In the genomic region with DNA sequence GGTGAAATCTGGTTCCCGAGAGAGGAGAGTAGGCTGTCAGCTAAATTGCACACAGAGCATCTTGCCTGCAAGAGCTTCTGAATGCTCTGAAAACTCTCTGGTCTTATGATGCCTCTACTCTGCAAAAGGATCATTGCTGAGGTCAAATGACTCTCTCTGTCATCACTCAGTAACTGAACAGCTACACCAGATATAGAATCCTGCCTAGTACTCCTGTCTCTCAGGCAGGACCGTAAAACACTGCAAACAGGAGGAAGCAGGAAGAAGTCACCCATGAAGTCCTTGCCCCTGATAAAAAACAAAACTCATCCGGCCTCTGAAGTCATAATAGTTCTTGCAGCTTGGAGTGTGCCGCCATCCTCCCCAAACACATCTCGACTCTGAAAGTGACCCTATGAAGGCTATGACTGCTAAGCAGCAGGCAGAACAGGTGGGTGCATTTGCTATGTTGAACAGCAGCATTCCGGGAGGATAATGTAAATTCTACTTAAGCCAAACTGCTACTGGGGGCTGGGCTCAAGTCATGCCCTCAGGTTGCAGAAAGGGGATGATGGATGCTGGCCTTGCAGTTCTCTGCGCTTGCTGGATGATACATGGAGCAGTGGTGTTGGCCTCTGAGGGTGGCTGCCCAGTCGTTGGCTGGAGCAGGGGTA, we compare ENCODE assay signal across 21 cellular contexts.
DNase-seq lines count a peak whose midpoint lies in the region; ATAC-seq and TF ChIP-seq lines count a peak whose summit lies in the region.
"Had no signal": no experiment of that assay in that cellular context is flagged by ENCODE, and none has a peak within 500 bp of the region (broad histone marks: within the 10 kb centered on the region; RNA-seq: fewer than 3 reads in every experiment).

No MANE protein-coding gene starts in this region.

- DNase-seq in DMS53 treated with DMSO at 0.1 percent for 48 hours (lab: John Stamatoyannopoulos, UW; ENCODE audit: unreplicated experiment) (peak; percentile 70), SJSA1 (ENCODE audit: low read depth in 1 of 2, low spot score in 2 of 2) (no peak), glomerular visceral epithelial cell (ENCODE audit: extremely low spot score) (peak; percentile 38), neural progenitor cell (ENCODE audit: low spot score) (no peak), CD1c-positive myeloid dendritic cell (ENCODE audit: extremely low spot score) (no peak)
- DNase-seq: activated T-cell treated with anti-CD3 and anti-CD28 coated beads for 4 hours, colonic mucosa, DMS 273 treated with DMSO at 0.1 percent for 48 hours, erythroblast, hypothalamus, NCI-H1417 treated with DMSO at 0.1 percent for 48 hours, NCI-H446, T-cell had no signal

- no peak for TF ChIP-seq CTCF in neural progenitor cell (IDR thresholded peaks at IDR 0.05)

- no peak overlapping the region for H3K4me3 ChIP-seq in SJSA1
- no peak overlapping the region for H3K4me3 ChIP-seq in neural progenitor cell
- H3K4me3 ChIP-seq: colonic mucosa, GM12878, K562, suprapubic skin had no signal

- H3K4me1 Mint-ChIP-seq in neural progenitor cell: no peaks in the 10 kb centered on the region

- no peak for ATAC-seq in GM19351 (IDR thresholded peaks at IDR 0.05; ENCODE audit: unreplicated experiment)
- no peak for ATAC-seq in HG03159 (IDR thresholded peaks at IDR 0.05; ENCODE audit: unreplicated experiment)
- ATAC-seq in GM21381 (IDR thresholded peaks at IDR 0.05; ENCODE audit: unreplicated experiment): no peak
- ATAC-seq: activated CD4-positive, CD25-positive, alpha-beta regulatory T cell treated with anti-CD3 and anti-CD28 coated beads, Interleukin-2, amount 50 U/mL, for 24 hours; GM12878; K562; T-cell had no signal

- H3K79me2 ChIP-seq in neural progenitor cell (ENCODE audit: low read depth): no peaks in the 10 kb centered on the region
- H3K79me2 ChIP-seq: parathyroid adenoma had no signal

- no peak overlapping the region for H3K4me3 Mint-ChIP-seq in neural progenitor cell
- H3K4me3 Mint-ChIP-seq: T-cell had no signal

- peak overlapping the region; percentile 86 for H3K27ac ChIP-seq in SJSA1
- H3K27ac ChIP-seq in neural progenitor cell: no peak overlapping the region
- H3K27ac ChIP-seq: colonic mucosa, parathyroid adenoma, suprapubic skin had no signal

- H3K4me2 ChIP-seq in neural progenitor cell: no peak overlapping the region

- no peak overlapping the region for H3K9ac ChIP-seq in neural progenitor cell
- H3K9ac ChIP-seq: parathyroid adenoma had no signal

- H3K4me1 ChIP-seq in SJSA1 (replicated peaks): peaks cover 47% of the 10 kb centered on the region
- H3K4me1 ChIP-seq in neural progenitor cell: no peaks in the 10 kb centered on the region
- H3K4me1 ChIP-seq: colonic mucosa, parathyroid adenoma, suprapubic skin had no signal

- no peaks in the 10 kb centered on the region for H3K36me3 ChIP-seq in SJSA1
- no peaks in the 10 kb centered on the region for H3K36me3 ChIP-seq in neural progenitor cell
- H3K36me3 ChIP-seq: colonic mucosa, suprapubic skin had no signal

- peak overlapping the region; percentile 72 for H2AFZ ChIP-seq in neural progenitor cell (replicated peaks)
- H2AFZ ChIP-seq: parathyroid adenoma had no signal

- no peak overlapping the region for H3K27ac Mint-ChIP-seq in neural progenitor cell
- H3K27ac Mint-ChIP-seq: T-cell had no signal

- H3K9me3 Mint-ChIP-seq in neural progenitor cell: no peaks in the 10 kb centered on the region
- H3K9me3 Mint-ChIP-seq: T-cell had no signal

- H3F3A ChIP-seq in neural progenitor cell (ENCODE audit: low read depth): peaks cover 4% of the 10 kb centered on the region

- H3K27me3 ChIP-seq in SJSA1 (replicated peaks) (no peaks in the 10 kb centered on the region), neural progenitor cell (no peaks in the 10 kb centered on the region)
- H3K27me3 ChIP-seq: colonic mucosa, suprapubic skin had no signal

- H4K20me1 ChIP-seq in neural progenitor cell (ENCODE audit: low read depth): no peaks in the 10 kb centered on the region

- H3K9me3 ChIP-seq in SJSA1 (replicated peaks) (no peaks in the 10 kb centered on the region), neural progenitor cell (ENCODE audit: low read depth) (no peaks in the 10 kb centered on the region)
- H3K9me3 ChIP-seq: colonic mucosa, suprapubic skin had no signal

- H3K27me3 Mint-ChIP-seq in neural progenitor cell (ENCODE audit: insufficient read depth, low read depth): peaks cover 2% of the 10 kb centered on the region

- no peaks in the 10 kb centered on the region for H3K36me3 Mint-ChIP-seq in neural progenitor cell
- H3K36me3 Mint-ChIP-seq: T-cell had no signal

Comparison
In these comparisons a context has a peak if more than half of its experiments do, and no peak if none do; other contexts are left out.
1. DNase-seq: peak in DMS53 treated with DMSO at 0.1 percent for 48 hours (single experiment) and glomerular visceral epithelial cell (single experiment); none in SJSA1 (0 of 2), neural progenitor cell (single experiment) and CD1c-positive myeloid dendritic cell (single experiment).